9 cellular contexts compared by ENCODE assay signal in the genomic region with DNA sequence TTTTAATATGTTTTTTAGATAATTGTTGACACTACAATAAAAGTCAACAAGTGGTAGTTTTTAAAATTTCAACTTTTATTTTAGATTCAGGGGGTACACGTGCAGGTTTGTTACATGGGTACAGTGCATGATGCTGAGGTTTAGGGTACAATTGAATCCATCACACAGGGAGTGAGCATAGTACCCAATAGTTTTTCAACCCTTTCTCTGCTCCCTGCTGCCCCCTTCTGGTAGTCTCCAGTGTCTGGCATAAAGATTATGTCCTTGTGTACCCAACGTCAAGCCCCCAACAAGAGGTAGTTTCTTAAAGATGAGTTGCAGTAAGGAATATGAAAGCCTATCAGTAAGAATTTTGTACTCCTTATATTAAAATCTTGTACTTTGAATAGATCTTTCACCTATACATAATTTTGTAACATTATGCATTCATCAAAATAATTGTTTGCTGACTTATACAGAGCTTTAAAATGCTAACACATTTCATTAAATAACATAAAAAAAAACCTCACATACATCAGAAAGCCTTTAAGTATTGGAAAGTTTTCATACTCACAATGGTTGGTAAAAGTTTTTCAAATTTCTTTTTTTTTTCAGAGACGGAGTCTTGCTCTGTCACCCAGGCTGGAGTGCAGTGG. TPM values are rescaled to one million over a fixed set of nuclear protein-coding genes. Genes with fewer than 3 reads are reported as not detected.
A peak's percentile ranks its signal among the peaks of the same experiment; 100 is the strongest.
DNase-seq lines count a peak whose midpoint lies in the region; ATAC-seq, FAIRE-seq and TF ChIP-seq lines count a peak whose summit lies in the region.
"Had no signal": no experiment of that assay in that cellular context is flagged by ENCODE, and none has a peak within 500 bp of the region (broad histone marks: within the 10 kb centered on the region; RNA-seq: fewer than 3 reads in every experiment).

No MANE protein-coding gene starts in this region.

- no peaks in the 10 kb centered on the region for H3K27me3 Mint-ChIP-seq in Calu3 (ENCODE audit: unreplicated experiment)
- H3K27me3 Mint-ChIP-seq in activated naive CD4-positive, alpha-beta T cell treated with anti-CD3 and anti-CD28 coated beads, Interleukin-2, amount 10 ng/mL, durations not matched to agents 7 days and 5 days = peaks cover 3% of the 10 kb centered on the region

- no peaks in the 10 kb centered on the region for H3K9me3 ChIP-seq in SK-N-SH

- no peaks in the 10 kb centered on the region for H3K9me3 Mint-ChIP-seq in Calu3 (ENCODE audit: low read depth, unreplicated experiment)
- H3K9me3 Mint-ChIP-seq in activated naive CD4-positive, alpha-beta T cell treated with anti-CD3 and anti-CD28 coated beads, Interleukin-2, amount 10 ng/mL, durations not matched to agents 7 days and 5 days = no peaks in the 10 kb centered on the region

- peak; percentile 59 for TF ChIP-seq RAD21 in SK-N-SH (IDR thresholded peaks at IDR 0.05; ENCODE audit: low read length)

- no peak overlapping the region for H3K4me3 Mint-ChIP-seq in Calu3 (ENCODE audit: low read depth, unreplicated experiment)
- no peak overlapping the region for H3K4me3 Mint-ChIP-seq in activated naive CD4-positive, alpha-beta T cell treated with anti-CD3 and anti-CD28 coated beads, Interleukin-2, amount 10 ng/mL, durations not matched to agents 7 days and 5 days

- no peak overlapping the region for H3K27ac ChIP-seq in SK-N-SH (ENCODE audit: low read depth in 2 of 2, low read length in 1 of 2)

- ATAC-seq in GM19467 (IDR thresholded peaks at IDR 0.05; ENCODE audit: unreplicated experiment) = peak; percentile 55

- H3F3A ChIP-seq in SK-N-SH (replicated peaks; ENCODE audit: insufficient read depth) = peaks cover 6% of the 10 kb centered on the region

- POLR2A ChIA-PET in SK-N-SH (lab: Yijun Ruan, JAX) = interaction anchor here (0.7 kb wide), 1 partner anchor 523 kb away, joined by 3 read pairs; no protein-coding TSS in a partner anchor

- BruUV-seq in Calu3 (replicated peaks; lab: Mats Ljungman, UMichigan) = no TSS peak

- CTCF ChIA-PET in Calu3 (lab: Charles Lee) = no interaction called here
- CTCF ChIA-PET in SK-N-SH (lab: Yijun Ruan, JAX) = interaction anchor here (0.9 to 6.7 kb wide), 5 partner anchors 11 to 692 kb away, joined by 3 to 67 read pairs (median 3); a partner anchor contains a TSS
- CTCF ChIA-PET in activated naive CD4-positive, alpha-beta T cell treated with anti-CD3 and anti-CD28 coated beads, Interleukin-2, amount 10 ng/mL, durations not matched to agents 7 days and 5 days (lab: Charles Lee) = interaction anchor here (0.6 to 9.7 kb wide), 10 partner anchors 8 to 403 kb away, joined by 3 to 97 read pairs (median 3); a partner anchor contains a TSS

- peaks cover 2% of the 10 kb centered on the region for H3K4me1 Mint-ChIP-seq in Calu3 (ENCODE audit: low read depth, unreplicated experiment)
- H3K4me1 Mint-ChIP-seq in activated naive CD4-positive, alpha-beta T cell treated with anti-CD3 and anti-CD28 coated beads, Interleukin-2, amount 10 ng/mL, durations not matched to agents 7 days and 5 days = no peaks in the 10 kb centered on the region

- 27% methylated on average over 3 of the region's 3 CpGs for WGBS in SK-N-SH (ENCODE audit: low lambda C conversion rate)

- no peak for TF ChIP-seq POLR2A in H54 (IDR thresholded peaks at IDR 0.05; ENCODE audit: low read depth, low read length)

- FAIRE-seq in H54 (lab: Jason Lieb, UNC) = no peak
- FAIRE-seq: TTC549 had no signal

- intact Hi-C loops in Calu3 (cut with micrococcal nuclease; ENCODE audit: unreplicated experiment) = no loop called here

- no peak overlapping the region for H2AFZ ChIP-seq in SK-N-SH (ENCODE audit: low read depth)

- H3K36me3 ChIP-seq in SK-N-SH (replicated peaks in 1 of 2; ENCODE audit: control insufficient read depth in 1 of 2, insufficient read depth in 2 of 2, low read length in 1 of 2) = no peaks in the 10 kb centered on the region

- no peak overlapping the region for H3K9ac ChIP-seq in SK-N-SH

- TF ChIP-seq CTCF in Calu3 (IDR thresholded peaks at IDR 0.05; ENCODE audit: unreplicated experiment) = peak; percentile 73
- peak; percentile 76 for TF ChIP-seq CTCF in SK-N-SH (IDR thresholded peaks at IDR 0.05)

- H3K4me3 ChIP-seq in SK-N-SH (ENCODE audit: low read depth in 2 of 2, low read length in 1 of 2) = peak overlapping the region in 1 of 2 experiments; percentile 19; a peak in 1 of 4 replicates

- TF ChIP-seq EP300 in SK-N-SH (IDR thresholded peaks at IDR 0.05; ENCODE audit: borderline replicate concordance in 1 of 2, low read depth in 1 of 2, low read length in 1 of 2) = no peak

- no peaks in the 10 kb centered on the region for H3K79me2 ChIP-seq in SK-N-SH (ENCODE audit: insufficient read depth)

- no peaks in the 10 kb centered on the region for H3K27me3 ChIP-seq in SK-N-SH (ENCODE audit: insufficient read depth)

- no peak overlapping the region for H3K4me2 ChIP-seq in SK-N-SH

- peak; percentile 82 for DNase-seq in Calu3
- DNase-seq in LoVo (ENCODE audit: low spot score) = peak; percentile 51
- peak; percentile 51 for DNase-seq in SK-N-SH
- DNase-seq in activated naive CD4-positive, alpha-beta T cell treated with anti-CD3 and anti-CD28 coated beads, Interleukin-2, amount 10 ng/mL, durations not matched to agents 7 days and 5 days = peak; percentile 86
- peak; percentile 25 to 28 for DNase-seq in hippocampal formation (lab: John Stamatoyannopoulos, UW)
- DNase-seq in stimulated activated CD4-positive, alpha-beta T cell treated with anti-CD3 and anti-CD28 coated beads, Interleukin-1b, Interleukin-23, amount 100 ng/mL, for 24 hours (ENCODE audit: low read depth in 4 of 4, low spot score in 1 of 4) = peak; percentile 67 to 86 (median 76)
- DNase-seq in H54 (ENCODE audit: insufficient read length, low spot score) = no peak

- no peaks in the 10 kb centered on the region for H3K9me2 ChIP-seq in SK-N-SH

- H3K4me1 ChIP-seq in SK-N-SH (ENCODE audit: control insufficient read depth in 1 of 2, insufficient read depth in 2 of 2, low read depth in 1 of 2, low read length in 1 of 2) = no peaks in the 10 kb centered on the region

- H3K27ac Mint-ChIP-seq in Calu3 (ENCODE audit: unreplicated experiment) = no peak overlapping the region
- H3K27ac Mint-ChIP-seq in activated naive CD4-positive, alpha-beta T cell treated with anti-CD3 and anti-CD28 coated beads, Interleukin-2, amount 10 ng/mL, durations not matched to agents 7 days and 5 days = no peak overlapping the region

- no peaks in the 10 kb centered on the region for H4K20me1 ChIP-seq in SK-N-SH (ENCODE audit: insufficient read depth)

- peaks cover 6% of the 10 kb centered on the region for H3K36me3 Mint-ChIP-seq in Calu3 (ENCODE audit: insufficient read depth, unreplicated experiment)
- H3K36me3 Mint-ChIP-seq in activated naive CD4-positive, alpha-beta T cell treated with anti-CD3 and anti-CD28 coated beads, Interleukin-2, amount 10 ng/mL, durations not matched to agents 7 days and 5 days = no peaks in the 10 kb centered on the region

TF ChIP-seq in SK-N-SH, 30 proteins besides CTCF, POLR2A, EP300 and RAD21:
- TF ChIP-seq SMC3 (IDR thresholded peaks at IDR 0.05; ENCODE audit: low read depth, low read length) = peak; percentile 41; the same call in 1 of the 2 replicates
- no peak for TF ChIP-seq TEAD4 (IDR thresholded peaks at IDR 0.05; ENCODE audit: borderline replicate concordance, insufficient read depth)

RNA-seq across cellular contexts. Expression of a gene that starts 5.4 kb away (rescaled TPM):
- total RNA-seq in Calu3 (2022) = 28.2 and 28.3 TPM in 2 replicates
- 3.6 and 4.4 TPM in 2 replicates for polyA plus RNA-seq in SK-N-SH (2012; rRNA removed)
- 3.9 and 4.1 TPM in 2 replicates for polyA plus RNA-seq in SK-N-SH (2012; cell fraction: cytosol; rRNA removed)
- 8.0 and 15.5 TPM in 2 replicates for polyA plus RNA-seq in SK-N-SH (2012; cell fraction: nucleus; rRNA removed)

RNA-seq across cellular contexts. Expression of a gene that starts 11.7 kb away (rescaled TPM):
- total RNA-seq in Calu3 (2022) = 10.5 and 10.6 TPM in 2 replicates
- 7.1 and 9.1 TPM in 2 replicates for polyA plus RNA-seq in SK-N-SH (2012; rRNA removed)
- 9.7 and 11.0 TPM in 2 replicates for polyA plus RNA-seq in SK-N-SH (2012; cell fraction: cytosol; rRNA removed)
- 3.0 and 9.3 TPM in 2 replicates for polyA plus RNA-seq in SK-N-SH (2012; cell fraction: nucleus; rRNA removed)
